14 cellular contexts compared by ENCODE assay signal in genomic region chr5:72377920-72378635, GRCh38. TPM values are rescaled to one million over a fixed set of nuclear protein-coding genes. Genes with fewer than 3 reads are reported as not detected.
DNase-seq lines count a peak whose midpoint lies in the region; ATAC-seq and TF ChIP-seq lines count a peak whose summit lies in the region.
"Had no signal": no experiment of that assay in that cellular context is flagged by ENCODE, and none has a peak within 500 bp of the region (broad histone marks: within the 10 kb centered on the region; RNA-seq: fewer than 3 reads in every experiment).

No MANE protein-coding gene starts in this region.

- TF ChIP-seq POLR2A in esophagus squamous epithelium (IDR thresholded peaks at IDR 0.05): no peak

- H3K27ac ChIP-seq in RWPE1 (peak overlapping the region; percentile 61), esophagus squamous epithelium (peak overlapping the region in 3 of 4 donors; percentile 15 to 41 (median 32))

- WGBS in esophagus squamous epithelium, 2 donors: 28 to 31% methylated on average over 4 of the region's 4 CpGs

- DNase-seq in DMS 273 treated with DMSO at 0.1 percent for 48 hours (lab: John Stamatoyannopoulos, UW): peak; percentile 38
- no peak for DNase-seq in RWPE1 (ENCODE audit: low spot score)
- DNase-seq in esophagus squamous epithelium (lab: John Stamatoyannopoulos, UW): no peak
- DNase-seq in retinal pigment epithelial cell (ENCODE audit: low read depth): peak; percentile 67
- DNase-seq in HAP-1 (ENCODE audit: low spot score in 2 of 2): no peak
- no peak for DNase-seq in T-helper 1 cell
- no peak for DNase-seq in stimulated activated naive CD4-positive, alpha-beta T cell (lab: John Stamatoyannopoulos, UW)
- DNase-seq: activated CD8-positive, alpha-beta memory T cell treated with anti-CD3 and anti-CD28 coated beads, Interleukin-2, amount 50 U/mL, for 48 hours; CD4-positive, alpha-beta T cell; midbrain; NCI-H2227 treated with DMSO at 0.1 percent for 48 hours; stimulated activated CD4-positive, alpha-beta T cell treated with anti-CD3 and anti-CD28 coated beads, Interleukin-4, amount 100 ng/mL, for 4 hours; stimulated activated naive CD8-positive, alpha-beta T cell treated with anti-CD3 and anti-CD28 coated beads, Interleukin-15, amount 100 ng/mL, for 72 hours had no signal

- POLR2A ChIA-PET in RWPE1 (lab: Yijun Ruan, JAX; ENCODE audit: low non-redundant PET): interaction anchor here (0.6 kb wide), 1 partner anchor 228 kb away, joined by 3 read pairs; no protein-coding TSS in a partner anchor

- H3K27me3 ChIP-seq in esophagus squamous epithelium (no peaks in the 10 kb centered on the region), HAP-1 (ENCODE audit: low read depth) (no peaks in the 10 kb centered on the region)

- intact Hi-C loops in esophagus squamous epithelium (cut with DNase I): no loop called here

- no peak for ATAC-seq in HG02759 (IDR thresholded peaks at IDR 0.05; ENCODE audit: unreplicated experiment)
- ATAC-seq: stimulated activated naive CD8-positive, alpha-beta T cell treated with anti-CD3 and anti-CD28 coated beads, Interleukin-15, amount 100 ng/mL, for 72 hours had no signal

- CTCF ChIA-PET in RWPE1 (lab: Yijun Ruan, JAX): interaction anchor here (1.5 to 2.6 kb wide), 2 partner anchors 12 to 146 kb away, joined by 6 to 11 read pairs; no protein-coding TSS in a partner anchor

- H3K4me1 ChIP-seq in esophagus squamous epithelium (peaks cover 0 to 38% (median 24%) of the 10 kb centered on the region in 3 donors), HAP-1 (no peaks in the 10 kb centered on the region)

- H3K36me3 ChIP-seq in esophagus squamous epithelium (no peaks in the 10 kb centered on the region), HAP-1 (replicated peaks) (no peaks in the 10 kb centered on the region)

- H3K9me3 ChIP-seq in esophagus squamous epithelium (no peaks in the 10 kb centered on the region), HAP-1 (no peaks in the 10 kb centered on the region)

- in situ Hi-C loops in HAP-1 (cut with MboI; ENCODE audit: low sequenced_read_pairs): no loop called here

- H3K4me3 ChIP-seq in esophagus squamous epithelium: no peak overlapping the region
- no peak overlapping the region for H3K4me3 ChIP-seq in retinal pigment epithelial cell (ENCODE audit: low read length)
- no peak overlapping the region for H3K4me3 ChIP-seq in HAP-1

- TF ChIP-seq CTCF in RWPE1 (conservative IDR thresholded peaks at IDR 0.05; ENCODE audit: low read depth) (no peak), esophagus squamous epithelium (IDR thresholded peaks at IDR 0.05) (no peak), retinal pigment epithelial cell (conservative IDR thresholded peaks at IDR 0.05; ENCODE audit: low read depth, low read length) (no peak)

RNA-seq across cellular contexts. Expression of gene PTCD2, which starts 57.9 kb away (rescaled TPM):
- 1 to 10 TPM; 3.1 to 8.7 (median 5.7) TPM for total RNA-seq in esophagus squamous epithelium

RNA-seq across cellular contexts. Expression of gene MRPS27, which starts 58.0 kb away (rescaled TPM):
- 10 to 100 TPM; 33.7 to 60.0 (median 53.9) TPM for total RNA-seq in esophagus squamous epithelium

Comparison
In these comparisons a context has a peak if more than half of its experiments do, and no peak if none do; other contexts are left out.
1. DNase-seq: peak in DMS 273 treated with DMSO at 0.1 percent for 48 hours (single experiment) and retinal pigment epithelial cell (single experiment); none in RWPE1 (single experiment), esophagus squamous epithelium (single experiment), HAP-1 (0 of 2), T-helper 1 cell (0 of 5) and stimulated activated naive CD4-positive, alpha-beta T cell (0 of 6).